Comparison of ENCODE assay signal across 9 cellular contexts in genomic region chr17:77466140-77466539, GRCh38.
DNase-seq lines count a peak whose midpoint lies in the region; ATAC-seq and TF ChIP-seq lines count a peak whose summit lies in the region.
"Had no signal": no experiment of that assay in that cellular context is flagged by ENCODE, and none has a peak within 500 bp of the region (broad histone marks: within the 10 kb centered on the region; RNA-seq: fewer than 3 reads in every experiment).

No MANE protein-coding gene starts in this region.

- no peaks in the 10 kb centered on the region for H3K9me3 Mint-ChIP-seq in T-helper 2 cell treated with Interferon-gamma antibody and Interleukin-4, amounts not matched to agents 5 μg/mL and 100 μg/mL, for 36 hours

- peak in 2 of 4 donors; percentile 2 to 5 for ATAC-seq in right lobe of liver
- no peak for ATAC-seq in HG03139 (IDR thresholded peaks at IDR 0.05; ENCODE audit: unreplicated experiment)

- H3K36me3 Mint-ChIP-seq in T-helper 2 cell treated with Interferon-gamma antibody and Interleukin-4, amounts not matched to agents 5 μg/mL and 100 μg/mL, for 36 hours (ENCODE audit: low read depth): peaks cover 66% of the 10 kb centered on the region

- 60% methylated on average over 4 of the region's 13 CpGs for WGBS in right lobe of liver (ENCODE audit: insufficient coverage, low coverage, low lambda C conversion rate, missing lambda C conversion rate)

- H3K9me3 ChIP-seq in right lobe of liver: no peaks in the 10 kb centered on the region
- H3K9me3 ChIP-seq: A549 had no signal

- peak overlapping the region; percentile 75 for H3K4me3 Mint-ChIP-seq in T-helper 2 cell treated with Interferon-gamma antibody and Interleukin-4, amounts not matched to agents 5 μg/mL and 100 μg/mL, for 36 hours

- H3K27ac ChIP-seq in brain microvascular endothelial cell (peak overlapping the region; percentile 60), right lobe of liver (peak overlapping the region; percentile 36 to 74 (median 60)), temporal lobe (ENCODE audit: low read depth, low read length) (peak overlapping the region; percentile 20)

- peaks cover 76% of the 10 kb centered on the region for H3K4me1 Mint-ChIP-seq in T-helper 2 cell treated with Interferon-gamma antibody and Interleukin-4, amounts not matched to agents 5 μg/mL and 100 μg/mL, for 36 hours (ENCODE audit: low read depth)

- DNase-seq in T-helper 2 cell treated with Interferon-gamma antibody and Interleukin-4, amounts not matched to agents 5 μg/mL and 100 μg/mL, for 36 hours (ENCODE audit: low spot score): no peak
- DNase-seq in T-helper 2 cell (no peak), brain microvascular endothelial cell (no peak), right lobe of liver (peak in 1 of 3 donors; percentile 60), cerebellum (ENCODE audit: low spot score) (no peak)
- DNase-seq in activated CD4-positive, CD25-positive, alpha-beta regulatory T cell (lab: John Stamatoyannopoulos, UW): no peak

- intact Hi-C loops in right lobe of liver (cut with DNase I): no loop called here

- H3K27me3 Mint-ChIP-seq in T-helper 2 cell treated with Interferon-gamma antibody and Interleukin-4, amounts not matched to agents 5 μg/mL and 100 μg/mL, for 36 hours (ENCODE audit: low read depth): no peaks in the 10 kb centered on the region

- H3K36me3 ChIP-seq in brain microvascular endothelial cell (replicated peaks): peaks cover 9% of the 10 kb centered on the region
- H3K36me3 ChIP-seq in right lobe of liver: no peaks in the 10 kb centered on the region

- H3K27me3 ChIP-seq in brain microvascular endothelial cell (replicated peaks) (no peaks in the 10 kb centered on the region), right lobe of liver (no peaks in the 10 kb centered on the region)

- TF ChIP-seq POLR2A in right lobe of liver (IDR thresholded peaks at IDR 0.05): no peak

- H3K4me1 ChIP-seq in right lobe of liver: peaks cover 0 to 30% (median 7%) of the 10 kb centered on the region in 4 donors

- peak overlapping the region; percentile 85 for H3K27ac Mint-ChIP-seq in T-helper 2 cell treated with Interferon-gamma antibody and Interleukin-4, amounts not matched to agents 5 μg/mL and 100 μg/mL, for 36 hours

- in situ Hi-C loops in brain microvascular endothelial cell (cut with HindIII; ENCODE audit: low pct_ligation_motif_present, low sequenced_read_pairs): loop anchor here (25.0 kb wide), 1 partner anchor 129 kb away; no protein-coding TSS in a partner anchor

- TF ChIP-seq CTCF in brain microvascular endothelial cell (IDR thresholded peaks at IDR 0.05; ENCODE audit: low read depth, low read length, missing control alignments) (no peak), right lobe of liver (IDR thresholded peaks at IDR 0.05) (no peak)

- H3K4me3 ChIP-seq in brain microvascular endothelial cell (ENCODE audit: low read depth, low read length): no peak overlapping the region
- no peak overlapping the region for H3K4me3 ChIP-seq in right lobe of liver
- H3K4me3 ChIP-seq: A549 had no signal
